Comparison of ENCODE assay signal across 10 cellular contexts in the genomic region with DNA sequence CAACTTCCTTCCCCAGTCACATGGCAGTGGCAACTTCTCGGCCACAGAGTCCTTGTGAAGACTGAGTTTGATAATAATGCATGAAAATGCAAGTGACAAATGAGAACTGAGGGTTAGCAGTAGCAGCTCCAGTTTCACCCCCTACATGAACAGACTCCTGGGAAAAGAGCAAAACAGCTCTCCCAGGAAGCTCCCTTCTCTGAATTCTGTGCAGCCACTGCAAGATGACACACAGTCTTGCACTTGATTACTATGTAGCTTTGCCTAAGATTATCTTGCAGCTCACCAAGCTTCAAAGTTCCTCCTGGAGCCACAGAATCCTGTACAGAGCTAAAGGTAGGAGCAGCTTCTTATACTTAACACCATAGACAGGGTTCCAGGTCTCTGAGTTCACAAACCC. TPM values are rescaled to one million over a fixed set of nuclear protein-coding genes. Genes with fewer than 3 reads are reported as not detected.
"Had no signal": no experiment of that assay in that cellular context is flagged by ENCODE, and none has a peak within 500 bp of the region (broad histone marks: within the 10 kb centered on the region; RNA-seq: fewer than 3 reads in every experiment).

No MANE protein-coding gene starts in this region.

- H3K9me3 Mint-ChIP-seq: activated T-helper 17 cell treated with anti-CD3 and anti-CD28 coated beads, Interleukin-2, amount 50 U/mL, for 72 hours had no signal

- H3K4me1 Mint-ChIP-seq: activated T-helper 17 cell treated with anti-CD3 and anti-CD28 coated beads, Interleukin-2, amount 50 U/mL, for 72 hours had no signal

- H3K27me3 ChIP-seq: uterus had no signal

- H3K36me3 ChIP-seq: left ventricle myocardium inferior, tibial nerve, uterus had no signal

- H3K27ac ChIP-seq: left ventricle myocardium inferior, uterus had no signal

- H3K27ac Mint-ChIP-seq: activated CD4-positive, alpha-beta T cell treated with anti-CD3 and anti-CD28 coated beads, Interleukin-2, amount 10 ng/mL, durations not matched to agents 7 days and 5 days; activated T-helper 17 cell treated with anti-CD3 and anti-CD28 coated beads, Interleukin-2, amount 50 U/mL, for 72 hours; natural killer cell; stimulated activated naive B cell treated with anti-CD40 and anti-IgM and Interleukin-4, amounts not matched to agents 10 μg/mL and 1 μg/mL and 100 μg/mL, for 72 hours had no signal

- H3K4me3 ChIP-seq: left ventricle myocardium inferior, tibial nerve, uterus had no signal

- H3K9me3 ChIP-seq: left ventricle myocardium inferior, uterus had no signal

- H3K4me3 Mint-ChIP-seq: activated CD4-positive, alpha-beta T cell treated with anti-CD3 and anti-CD28 coated beads, Interleukin-2, amount 10 ng/mL, durations not matched to agents 7 days and 5 days; activated T-helper 17 cell treated with anti-CD3 and anti-CD28 coated beads, Interleukin-2, amount 50 U/mL, for 72 hours; natural killer cell; stimulated activated naive B cell treated with anti-CD40 and anti-IgM and Interleukin-4, amounts not matched to agents 10 μg/mL and 1 μg/mL and 100 μg/mL, for 72 hours had no signal

- H3K36me3 Mint-ChIP-seq: natural killer cell; stimulated activated naive B cell treated with anti-CD40 and anti-IgM and Interleukin-4, amounts not matched to agents 10 μg/mL and 1 μg/mL and 100 μg/mL, for 72 hours had no signal

- DNase-seq: activated CD4-positive, alpha-beta T cell treated with anti-CD3 and anti-CD28 coated beads, Interleukin-2, amount 10 ng/mL, durations not matched to agents 7 days and 5 days; activated naive CD4-positive, alpha-beta T cell treated with Interleukin-2 at 50 U/mL for 16 hours; left ventricle myocardium inferior; natural killer cell; occipital lobe; stimulated activated CD4-positive, alpha-beta T cell treated with anti-CD3 and anti-CD28 coated beads, Interleukin-2, amount 100 ng/mL, for 48 hours; stimulated activated naive B cell treated with anti-CD40 and anti-IgM and Interleukin-4, amounts not matched to agents 10 μg/mL and 1 μg/mL and 100 μg/mL, for 72 hours; uterus had no signal

RNA-seq across cellular contexts. Expression of a gene that starts 4.6 kb away (rescaled TPM):
- total RNA-seq: activated CD4-positive, alpha-beta T cell treated with anti-CD3 and anti-CD28 coated beads, Interleukin-2, amount 10 ng/mL, durations not matched to agents 7 days and 5 days had no signal
